9 cellular contexts compared by ENCODE assay signal in the genomic region with DNA sequence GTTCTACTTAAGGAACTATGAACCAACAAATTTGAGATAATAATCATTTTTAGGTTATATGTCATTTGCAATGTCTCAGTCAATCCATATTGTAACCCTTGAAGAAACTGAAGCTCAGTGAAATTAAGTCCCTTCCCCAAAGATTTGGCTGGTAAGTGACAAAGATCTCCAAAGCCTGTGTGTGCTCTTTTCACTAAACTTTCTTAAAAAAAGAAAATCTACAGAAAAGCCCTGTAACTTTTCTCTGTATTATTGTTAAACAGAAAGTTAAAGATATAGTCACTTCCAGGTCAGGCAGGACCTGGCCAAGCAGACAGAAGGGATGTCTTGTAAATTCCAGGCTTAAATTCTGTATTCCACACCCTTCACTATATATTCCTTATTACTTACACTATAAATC.
DNase-seq lines count a peak whose midpoint lies in the region; ATAC-seq and TF ChIP-seq lines count a peak whose summit lies in the region.
"Had no signal": no experiment of that assay in that cellular context is flagged by ENCODE, and none has a peak within 500 bp of the region (broad histone marks: within the 10 kb centered on the region; RNA-seq: fewer than 3 reads in every experiment).

No MANE protein-coding gene starts in this region.

- H3K79me2 ChIP-seq in SU-DHL-6 (ENCODE audit: insufficient read depth, low read length): no peaks in the 10 kb centered on the region

- H3K9me3 ChIP-seq in SU-DHL-6 (ENCODE audit: insufficient read depth, low read length): no peaks in the 10 kb centered on the region

- DNase-seq in GM06990 (ENCODE audit: extremely low read depth, insufficient read length) (no peak), fibroblast of pulmonary artery (ENCODE audit: low read depth) (no peak), skeletal muscle cell (ENCODE audit: low read depth) (no peak), SHP77 treated with DMSO at 0.1 percent for 48 hours (lab: John Stamatoyannopoulos, UW) (no peak), GOT3 (lab: John Stamatoyannopoulos, UW) (no peak)
- DNase-seq: cortex of kidney had no signal

- ATAC-seq in HG03439 (IDR thresholded peaks at IDR 0.05; ENCODE audit: unreplicated experiment) (no peak), HG03342 (IDR thresholded peaks at IDR 0.05; ENCODE audit: unreplicated experiment) (no peak)

- H3K9me2 ChIP-seq in SU-DHL-6 (replicated peaks; ENCODE audit: insufficient read depth, low read length): no peaks in the 10 kb centered on the region

- H3K9ac ChIP-seq in SU-DHL-6 (ENCODE audit: low read length): no peak overlapping the region

- peaks cover 27% of the 10 kb centered on the region; the same call in 1 of the 2 replicates for H3F3A ChIP-seq in SU-DHL-6 (ENCODE audit: insufficient read depth)

- H3K4me3 ChIP-seq in GM06990 (replicated peaks; ENCODE audit: low read depth, low read length): peak overlapping the region; percentile 74
- no peak overlapping the region for H3K4me3 ChIP-seq in SU-DHL-6 (ENCODE audit: insufficient read depth, low read length, poor library complexity, severe bottlenecking)
- H3K4me3 ChIP-seq in fibroblast of pulmonary artery (replicated peaks; ENCODE audit: low read depth, low read length): peak overlapping the region; percentile 70
- H3K4me3 ChIP-seq in skeletal muscle cell (ENCODE audit: low read depth, low read length): peak overlapping the region; percentile 75

- no peak overlapping the region for H3K27ac ChIP-seq in SU-DHL-6 (ENCODE audit: low read depth, low read length)

- H3K36me3 ChIP-seq in GM06990 (ENCODE audit: control insufficient read depth, insufficient read depth, low read length) (no peaks in the 10 kb centered on the region), SU-DHL-6 (ENCODE audit: low read length) (no peaks in the 10 kb centered on the region)

- H3K4me2 ChIP-seq in SU-DHL-6 (ENCODE audit: low read depth, low read length, poor library complexity, severe bottlenecking): peak overlapping the region; percentile 83

- no peaks in the 10 kb centered on the region for H4K20me1 ChIP-seq in SU-DHL-6 (ENCODE audit: low read depth, low read length)

- H3K27me3 ChIP-seq in GM06990 (replicated peaks; ENCODE audit: control insufficient read depth, insufficient read depth, low read length) (no peaks in the 10 kb centered on the region), SU-DHL-6 (ENCODE audit: low read length) (no peaks in the 10 kb centered on the region)

- H2AFZ ChIP-seq in SU-DHL-6 (ENCODE audit: low read depth, low read length, severe bottlenecking): no peak overlapping the region

- TF ChIP-seq CTCF in GM06990 (IDR thresholded peaks at IDR 0.05; ENCODE audit: insufficient read depth, low read length, poor library complexity, severe bottlenecking): no peak
- TF ChIP-seq CTCF in SU-DHL-6 (IDR thresholded peaks at IDR 0.05; ENCODE audit: insufficient read depth, low read length, poor library complexity, severe bottlenecking): no peak
- no peak for TF ChIP-seq CTCF in fibroblast of pulmonary artery (IDR thresholded peaks at IDR 0.05; ENCODE audit: low read length, missing control alignments)
